ENCODE assay signal across 9 cellular contexts in genomic region chr7:34900891-34901493, GRCh38.
DNase-seq lines count a peak whose midpoint lies in the region; ATAC-seq and TF ChIP-seq lines count a peak whose summit lies in the region.
"Had no signal": no experiment of that assay in that cellular context is flagged by ENCODE, and none has a peak within 500 bp of the region (broad histone marks: within the 10 kb centered on the region; RNA-seq: fewer than 3 reads in every experiment).

No MANE protein-coding gene starts in this region.

- no peaks in the 10 kb centered on the region; the same call in 1 of the 2 replicates for H3K27me3 ChIP-seq in H7 (ENCODE audit: control insufficient read depth, insufficient read depth, low read length)
- H3K27me3 ChIP-seq in aorta (ENCODE audit: control insufficient read depth in 1 of 2, insufficient read depth in 2 of 2, low read length in 1 of 2), result no peaks in the 10 kb centered on the region

- no peaks in the 10 kb centered on the region for H3K4me1 ChIP-seq in aorta (ENCODE audit: control insufficient read depth in 1 of 2, insufficient read depth in 2 of 2, low read length in 2 of 2)

- peak; percentile 40 for DNase-seq in GM10266 (ENCODE audit: extremely low spot score)
- DNase-seq in H7, result peak; percentile 62
- peak; percentile 9 for DNase-seq in NCI-H82 treated with DMSO at 0.1 percent for 48 hours (lab: John Stamatoyannopoulos, UW; ENCODE audit: unreplicated experiment)
- no peak for DNase-seq in left cardiac atrium
- DNase-seq in AG08395 (ENCODE audit: low spot score), result no peak
- no peak for DNase-seq in aorta
- DNase-seq in activated T-cell treated with anti-CD3 and anti-CD28 coated beads, Interleukin-2, amount 50 U/mL, for 1 hour, result no peak
- DNase-seq: MV-4-11 had no signal

- 22 to 24% methylated on average over 4 of the region's 4 CpGs for WGBS in aorta, 2 donors

- peak; percentile 43 for TF ChIP-seq CTCF in GM10266 (IDR thresholded peaks at IDR 0.05; ENCODE audit: control insufficient read depth, insufficient read depth, low read depth, missing control alignments)

- peaks cover 3% of the 10 kb centered on the region for H3K9me3 ChIP-seq in aorta (ENCODE audit: control insufficient read depth, low read length)

- no peaks in the 10 kb centered on the region for H3K36me3 ChIP-seq in H7 (replicated peaks; ENCODE audit: control insufficient read depth, insufficient read depth, low read length)
- no peaks in the 10 kb centered on the region for H3K36me3 ChIP-seq in aorta (ENCODE audit: control insufficient read depth in 1 of 2, insufficient read depth in 2 of 2, low read length in 1 of 2)

- H3K27ac ChIP-seq in aorta (ENCODE audit: low read depth in 1 of 2, low read length in 2 of 2), result no peak overlapping the region

- intact Hi-C loops in left cardiac atrium (cut with DNase I) (no loop called here), aorta (cut with DNase I) (no loop called here)

- no peak overlapping the region for H3K4me3 ChIP-seq in H7 (ENCODE audit: insufficient read depth, low read depth, low read length)
- no peak overlapping the region for H3K4me3 ChIP-seq in aorta (ENCODE audit: low read length in 2 of 2)

- ATAC-seq in left cardiac atrium (peak; percentile 38 to 55), aorta (ENCODE audit: low FRiP score) (no peak), GM18511 (IDR thresholded peaks at IDR 0.05; ENCODE audit: unreplicated experiment) (no peak)

Comparison
In these comparisons a context has a peak if more than half of its experiments do, and no peak if none do; other contexts are left out.
1. DNase-seq: peak in GM10266 (single experiment), H7 (single experiment) and NCI-H82 treated with DMSO at 0.1 percent for 48 hours (single experiment); none in left cardiac atrium (single experiment), AG08395 (single experiment), aorta (0 of 2) and activated T-cell treated with anti-CD3 and anti-CD28 coated beads, Interleukin-2, amount 50 U/mL, for 1 hour (single experiment).
2. ATAC-seq: peak in left cardiac atrium (2 of 2); none in aorta (single experiment) and GM18511 (single experiment).